Comparison of ENCODE assay signal across 2 cellular contexts in the genomic region with DNA sequence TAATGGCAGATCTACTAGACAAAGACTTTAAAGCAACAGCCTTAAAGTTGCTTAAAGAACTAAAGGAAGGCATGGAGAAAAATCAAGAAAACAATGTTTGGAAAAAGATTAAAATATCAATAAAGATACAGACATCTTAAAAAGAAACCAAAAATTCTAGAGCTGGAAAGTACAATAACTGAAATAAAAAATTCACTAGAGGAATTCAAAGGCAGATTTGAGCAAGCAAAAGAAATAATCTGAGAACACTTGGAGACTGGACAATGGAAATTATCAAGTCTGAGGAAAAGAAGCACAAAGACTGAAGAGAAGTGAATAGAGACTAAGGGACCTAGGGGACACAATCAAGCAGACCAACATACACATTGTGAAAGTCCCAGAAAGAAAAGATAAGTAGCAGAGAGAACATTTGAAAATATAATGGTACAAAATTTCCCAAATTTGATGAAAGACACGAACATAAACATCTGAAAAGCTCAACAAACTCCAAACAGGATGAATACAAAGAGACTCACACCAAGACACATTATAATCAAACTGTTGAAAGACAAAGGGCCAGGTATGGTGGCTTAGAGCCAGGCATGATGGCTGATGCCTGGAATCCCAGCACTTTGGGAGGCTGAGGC.
TF ChIP-seq lines count a peak whose summit lies in the region.

No MANE protein-coding gene starts in this region.

TF ChIP-seq in HEK293, 187 proteins besides CTCF, POLR2A, EP300 and RAD21 (continued from another document):
- TF ChIP-seq, protein P1, sequence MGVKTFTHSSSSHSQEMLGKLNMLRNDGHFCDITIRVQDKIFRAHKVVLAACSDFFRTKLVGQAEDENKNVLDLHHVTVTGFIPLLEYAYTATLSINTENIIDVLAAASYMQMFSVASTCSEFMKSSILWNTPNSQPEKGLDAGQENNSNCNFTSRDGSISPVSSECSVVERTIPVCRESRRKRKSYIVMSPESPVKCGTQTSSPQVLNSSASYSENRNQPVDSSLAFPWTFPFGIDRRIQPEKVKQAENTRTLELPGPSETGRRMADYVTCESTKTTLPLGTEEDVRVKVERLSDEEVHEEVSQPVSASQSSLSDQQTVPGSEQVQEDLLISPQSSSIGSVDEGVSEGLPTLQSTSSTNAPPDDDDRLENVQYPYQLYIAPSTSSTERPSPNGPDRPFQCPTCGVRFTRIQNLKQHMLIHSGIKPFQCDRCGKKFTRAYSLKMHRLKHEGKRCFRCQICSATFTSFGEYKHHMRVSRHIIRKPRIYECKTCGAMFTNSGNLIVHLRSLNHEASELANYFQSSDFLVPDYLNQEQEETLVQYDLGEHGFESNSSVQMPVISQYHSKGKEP (tag by site-specific recombination; IDR thresholded peaks at IDR 0.05), result no peak

TF ChIP-seq in K562, 482 proteins besides CTCF, POLR2A, EP300 and RAD21 (continued from another document):
- TF ChIP-seq, protein P2, sequence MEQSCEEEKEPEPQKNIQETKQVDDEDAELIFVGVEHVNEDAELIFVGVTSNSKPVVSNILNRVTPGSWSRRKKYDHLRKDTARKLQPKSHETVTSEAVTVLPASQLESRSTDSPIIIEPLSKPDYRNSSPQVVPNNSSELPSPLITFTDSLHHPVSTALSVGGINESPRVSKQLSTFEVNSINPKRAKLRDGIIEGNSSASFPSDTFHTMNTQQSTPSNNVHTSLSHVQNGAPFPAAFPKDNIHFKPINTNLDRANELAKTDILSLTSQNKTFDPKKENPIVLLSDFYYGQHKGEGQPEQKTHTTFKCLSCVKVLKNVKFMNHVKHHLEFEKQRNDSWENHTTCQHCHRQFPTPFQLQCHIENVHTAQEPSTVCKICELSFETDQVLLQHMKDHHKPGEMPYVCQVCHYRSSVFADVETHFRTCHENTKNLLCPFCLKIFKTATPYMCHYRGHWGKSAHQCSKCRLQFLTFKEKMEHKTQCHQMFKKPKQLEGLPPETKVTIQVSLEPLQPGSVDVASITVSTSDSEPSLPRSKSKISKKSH (CRISPR knock-in tag; IDR thresholded peaks at IDR 0.05), result peak; percentile 58; the same call in 1 of the 2 replicates
TF ChIP-seq in K562: peak in this region for 6.
